10 cellular contexts compared by ENCODE assay signal in the genomic region with DNA sequence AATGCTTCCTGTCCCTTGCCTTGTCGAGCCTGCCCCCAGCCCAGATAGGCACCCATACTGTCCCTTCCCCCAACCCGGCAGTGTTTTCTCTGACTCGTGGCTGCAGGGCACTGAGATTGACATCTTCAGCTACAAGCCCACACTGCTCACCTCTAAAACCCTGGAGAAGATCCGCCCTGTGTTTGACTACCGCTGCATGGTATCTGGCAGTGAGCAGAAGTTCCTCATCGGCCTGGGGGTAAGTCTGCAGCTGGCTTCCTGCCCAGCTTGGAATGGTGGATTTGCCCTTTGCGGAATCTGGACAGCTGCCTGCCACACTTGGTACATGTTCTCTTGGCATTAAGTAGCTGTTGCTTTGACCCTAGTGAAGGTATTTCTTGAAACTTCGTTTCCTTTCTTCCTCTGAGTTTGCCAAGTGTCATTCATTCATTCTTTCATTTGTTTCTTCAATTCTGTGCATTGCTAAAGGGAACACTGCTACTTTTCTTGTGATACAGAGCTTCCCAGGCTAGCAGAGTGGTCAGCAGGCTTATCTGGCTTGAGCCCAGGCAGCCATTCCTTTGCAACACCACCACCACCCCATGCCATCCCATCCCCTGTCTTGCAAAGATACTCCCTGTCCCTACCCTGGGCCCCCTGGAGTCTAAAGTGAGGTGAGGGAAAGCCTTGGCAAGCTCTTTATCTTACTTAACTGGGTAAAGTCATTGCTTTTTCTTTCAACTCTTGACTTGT. TPM values are rescaled to one million over a fixed set of nuclear protein-coding genes. Genes with fewer than 3 reads are reported as not detected.
DNase-seq lines count a peak whose midpoint lies in the region; ATAC-seq and TF ChIP-seq lines count a peak whose summit lies in the region.
"Had no signal": no experiment of that assay in that cellular context is flagged by ENCODE, and none has a peak within 500 bp of the region (broad histone marks: within the 10 kb centered on the region; RNA-seq: fewer than 3 reads in every experiment).

No MANE protein-coding gene starts in this region.

- TF ChIP-seq CTCF in breast epithelium (IDR thresholded peaks at IDR 0.05) (no peak), progenitor cell of endocrine pancreas (IDR thresholded peaks at IDR 0.05; ENCODE audit: unreplicated experiment) (no peak), tibial nerve (IDR thresholded peaks at IDR 0.05) (no peak)

- H3K27me3 Mint-ChIP-seq in progenitor cell of endocrine pancreas: no peaks in the 10 kb centered on the region

- TF ChIP-seq EP300 in tibial nerve (IDR thresholded peaks at IDR 0.05): no peak

- H3K36me3 ChIP-seq in breast epithelium (no peaks in the 10 kb centered on the region), tibial nerve (peaks cover 0 to 94% (median 34%) of the 10 kb centered on the region in 3 donors)

- H3K27me3 ChIP-seq in breast epithelium (no peaks in the 10 kb centered on the region), right cardiac atrium (ENCODE audit: control insufficient read depth, insufficient read depth) (no peaks in the 10 kb centered on the region), tibial nerve (no peaks in the 10 kb centered on the region)

- ATAC-seq in right cardiac atrium: peak; percentile 76 to 81
- ATAC-seq: stimulated activated naive CD8-positive, alpha-beta T cell treated with anti-CD3 and anti-CD28 coated beads, Interleukin-15, Interleukin-2, amounts not matched to agents 100 U/mL and 50 U/mL, for 24 hours had no signal

- H3K36me3 Mint-ChIP-seq in progenitor cell of endocrine pancreas (ENCODE audit: insufficient read depth): peaks cover 27% of the 10 kb centered on the region

- no peak overlapping the region for H3K27ac Mint-ChIP-seq in progenitor cell of endocrine pancreas

- H3K4me1 Mint-ChIP-seq in progenitor cell of endocrine pancreas (ENCODE audit: low read depth): no peaks in the 10 kb centered on the region

- H3K9me3 Mint-ChIP-seq in progenitor cell of endocrine pancreas (ENCODE audit: low read depth): no peaks in the 10 kb centered on the region

- intact Hi-C loops in breast epithelium (cut with DNase I; ENCODE audit: low total_unique reads): no loop called here
- intact Hi-C loops in right cardiac atrium (cut with DNase I): no loop called here

- DNase-seq in Ammon's horn (ENCODE audit: low spot score) (peak; percentile 36), NCI-H2029 treated with DMSO at 0.1 percent for 48 hours (lab: John Stamatoyannopoulos, UW) (peak; percentile 37), breast epithelium (ENCODE audit: low spot score in 2 of 2) (peak; percentile 91 to 94), right cardiac atrium (peak; percentile 69 to 85 (median 83)), HK-2 (ENCODE audit: unreplicated experiment) (no peak), progenitor cell of endocrine pancreas (ENCODE audit: low spot score, unreplicated experiment) (no peak), AG08396 (ENCODE audit: low spot score) (no peak), tibial nerve (ENCODE audit: low spot score in 2 of 2) (no peak)
- DNase-seq: mesendoderm; stimulated activated naive CD8-positive, alpha-beta T cell treated with anti-CD3 and anti-CD28 coated beads, Interleukin-15, Interleukin-2, amounts not matched to agents 100 U/mL and 50 U/mL, for 24 hours had no signal

- WGBS in right cardiac atrium: 49% methylated on average over 8 of the region's 8 CpGs
- 54 to 69% methylated on average over 8 of the region's 8 CpGs for WGBS in tibial nerve, 2 donors

- no peak overlapping the region for H3K4me3 Mint-ChIP-seq in progenitor cell of endocrine pancreas (ENCODE audit: low read depth)

- H3K27ac ChIP-seq in breast epithelium (no peak overlapping the region), right cardiac atrium (ENCODE audit: low read length) (peak overlapping the region; percentile 83), tibial nerve (no peak overlapping the region)

- peaks cover 0 to 5% of the 10 kb centered on the region in 2 donors for H3K4me1 ChIP-seq in breast epithelium
- no peaks in the 10 kb centered on the region for H3K4me1 ChIP-seq in right cardiac atrium (ENCODE audit: control insufficient read depth, insufficient read depth, low read length)
- peaks cover 0 to 3% (median 0%) of the 10 kb centered on the region in 4 donors for H3K4me1 ChIP-seq in tibial nerve

- TF ChIP-seq POLR2A in breast epithelium (IDR thresholded peaks at IDR 0.05): no peak
- no peak for TF ChIP-seq POLR2A in tibial nerve (IDR thresholded peaks at IDR 0.05)

- H3K4me3 ChIP-seq in breast epithelium (no peak overlapping the region), right cardiac atrium (ENCODE audit: low read length) (no peak overlapping the region), tibial nerve (no peak overlapping the region)

- H3K9me3 ChIP-seq in breast epithelium: no peaks in the 10 kb centered on the region
- H3K9me3 ChIP-seq in right cardiac atrium (ENCODE audit: control insufficient read depth, low read length): no peaks in the 10 kb centered on the region
- H3K9me3 ChIP-seq in tibial nerve: no peaks in the 10 kb centered on the region

RNA-seq across cellular contexts. Expression of a gene that starts 26.2 kb away (rescaled TPM):
- total RNA-seq in breast epithelium (10 to 100 TPM; 14.1 to 39.3 (median 14.8) TPM), right cardiac atrium (10 to 100 TPM; 18.8 to 27.6 (median 20.3) TPM), progenitor cell of endocrine pancreas (44.1 and 44.9 TPM in 2 replicates), tibial nerve (10 to 100 TPM in 3 of 4 donors, 1 to 10 TPM in 1; 9.4 to 50.7 (median 25.8) TPM)
- polyA plus RNA-seq in right cardiac atrium: 63.8 TPM

RNA-seq across cellular contexts. Expression of a gene that starts 40.5 kb away (rescaled TPM):
- total RNA-seq in breast epithelium: 10 to 100 TPM; 31.4 to 35.7 (median 32.4) TPM
- 10 to 100 TPM; 32.5 to 46.9 (median 37.9) TPM for total RNA-seq in right cardiac atrium
- 24.3 TPM for polyA plus RNA-seq in right cardiac atrium
- 48.0 and 50.5 TPM in 2 replicates for total RNA-seq in progenitor cell of endocrine pancreas
- total RNA-seq in tibial nerve: 10 to 100 TPM; 39.3 to 45.0 (median 40.9) TPM

Comparison
In these comparisons a context has a peak if more than half of its experiments do, and no peak if none do; other contexts are left out.
1. DNase-seq: peak in Ammon's horn (single experiment), NCI-H2029 treated with DMSO at 0.1 percent for 48 hours (single experiment), breast epithelium (2 of 2) and right cardiac atrium (3 of 3); none in HK-2 (single experiment), progenitor cell of endocrine pancreas (single experiment), AG08396 (single experiment) and tibial nerve (0 of 2).